Comparison of ENCODE assay signal across 8 cellular contexts in the genomic region with DNA sequence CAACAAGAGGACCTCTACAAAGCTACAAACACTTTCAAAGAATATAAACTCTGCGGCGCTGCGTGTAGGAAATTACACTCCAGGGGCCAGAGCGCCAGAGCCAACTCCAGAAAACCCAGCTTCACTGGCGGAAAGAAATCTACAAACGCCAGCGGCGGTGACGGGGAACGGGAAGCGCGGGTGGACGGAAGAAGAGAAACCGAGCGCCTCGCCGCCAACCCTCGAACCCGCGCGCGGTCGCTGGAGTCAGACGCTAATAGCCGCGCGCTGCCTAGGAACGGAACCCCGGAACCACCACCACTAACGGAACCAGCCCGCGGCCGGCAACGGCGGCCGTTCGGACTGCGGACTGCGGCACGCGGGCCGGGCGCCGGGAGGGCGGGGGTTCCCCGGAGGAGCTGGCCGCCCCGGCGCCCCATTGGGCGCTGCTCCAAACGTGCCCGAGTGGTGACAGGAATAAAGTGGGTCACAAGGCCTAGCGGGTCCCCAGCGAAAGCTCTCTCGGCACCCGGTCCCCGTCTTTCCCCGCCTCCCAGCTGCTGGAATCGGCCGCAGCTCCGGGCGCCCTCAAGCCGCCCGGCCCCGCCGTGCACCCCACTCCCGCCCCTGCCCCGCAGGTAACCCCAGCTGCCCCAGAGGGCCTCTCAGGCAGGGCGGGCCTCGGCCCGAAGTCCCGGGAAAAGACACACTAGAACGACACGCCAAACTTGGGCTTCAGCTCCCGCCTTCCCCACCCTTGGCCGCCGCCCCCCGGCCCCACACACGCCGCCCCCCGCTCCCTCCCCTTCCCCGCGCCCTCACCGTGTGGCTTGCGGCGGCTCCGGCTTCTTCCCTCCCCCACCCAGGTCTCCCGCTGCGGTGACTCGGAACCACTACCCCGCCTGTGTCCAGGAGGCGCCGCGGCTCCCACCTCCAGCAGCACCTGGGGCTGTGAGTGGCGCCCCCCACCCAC. TPM values are rescaled to one million over a fixed set of nuclear protein-coding genes. Genes with fewer than 3 reads are reported as not detected.
DNase-seq lines count a peak whose midpoint lies in the region; ATAC-seq and TF ChIP-seq lines count a peak whose summit lies in the region.

No MANE protein-coding gene starts in this region.

- no peak for TF ChIP-seq CTCF in GM12865 (IDR thresholded peaks at IDR 0.05; ENCODE audit: insufficient read depth, low read depth, low read length, missing control alignments)
- no peak for TF ChIP-seq CTCF in left ventricle myocardium inferior (IDR thresholded peaks at IDR 0.05; ENCODE audit: borderline replicate concordance)
- peak in 1 of 4 experiments; percentile 21 for TF ChIP-seq CTCF in prostate gland (IDR thresholded peaks at IDR 0.05)

- H3K36me3 Mint-ChIP-seq in T-cell = no peaks in the 10 kb centered on the region

- TF ChIP-seq POLR2A in prostate gland (IDR thresholded peaks at IDR 0.05) = peak; percentile 12

- intact Hi-C loops in left ventricle myocardium inferior (cut with micrococcal nuclease) (loop anchor here (10.0 kb wide), 1 partner anchor 201 kb away; the partner anchor contains the start of gene SRD5A3), prostate gland (cut with DNase I) (loop anchor here (2.0 to 10.0 kb wide), 3 partner anchors 139 to 309 kb away; partner anchors contain the start of genes EXOC1 and SRD5A3)

- H3K4me3 ChIP-seq in GM12865 (ENCODE audit: low read depth, low read length) (peak overlapping the region; percentile 63), left ventricle myocardium inferior (peak overlapping the region; percentile 99), prostate gland (peak overlapping the region; percentile 72 to 92), urinary bladder (ENCODE audit: low read depth, low read length) (peak overlapping the region; percentile 82)

- ATAC-seq in HG02642 (IDR thresholded peaks at IDR 0.05; ENCODE audit: poor library complexity, unreplicated experiment) (peak; percentile 50), T-cell (replicated peaks in 1 of 4) (peak; percentile 56 to 60 (median 58))

- DNase-seq in GM12865 (ENCODE audit: low read depth) (peak; percentile 87), NCI-H1417 treated with DMSO at 0.1 percent for 48 hours (lab: John Stamatoyannopoulos, UW) (peak; percentile 21), T-cell (peak; percentile 19 to 66 (median 49)), amniotic epithelial cell (ENCODE audit: low read depth) (peak; percentile 57), left ventricle myocardium inferior (peak; percentile 84), prostate gland (ENCODE audit: low spot score) (peak; percentile 59)

- under 1% methylated on average over 80 of the region's 95 CpGs for WGBS in prostate gland
- WGBS in urinary bladder = under 1% methylated on average over 95 of the region's 95 CpGs

- H3K4me1 Mint-ChIP-seq in T-cell = peaks cover 35 to 62% (median 46%) of the 10 kb centered on the region in 3 donors

- H3K4me1 ChIP-seq in left ventricle myocardium inferior (peaks cover 46% of the 10 kb centered on the region), prostate gland (replicated peaks) (peaks cover 3% of the 10 kb centered on the region), urinary bladder (ENCODE audit: insufficient read depth) (no peaks in the 10 kb centered on the region)

- H3K9me3 ChIP-seq in left ventricle myocardium inferior (replicated peaks) (no peaks in the 10 kb centered on the region), prostate gland (no peaks in the 10 kb centered on the region)

- no peaks in the 10 kb centered on the region for H3K27me3 Mint-ChIP-seq in T-cell

- H3K36me3 ChIP-seq in left ventricle myocardium inferior (no peaks in the 10 kb centered on the region), prostate gland (no peaks in the 10 kb centered on the region), urinary bladder (ENCODE audit: insufficient read depth) (no peaks in the 10 kb centered on the region)

- H3K27me3 ChIP-seq in left ventricle myocardium inferior (ENCODE audit: low read depth) = no peaks in the 10 kb centered on the region
- no peaks in the 10 kb centered on the region for H3K27me3 ChIP-seq in prostate gland (replicated peaks; ENCODE audit: insufficient read depth)

- no peaks in the 10 kb centered on the region for H3K9me3 Mint-ChIP-seq in T-cell

- H3K27ac ChIP-seq in left ventricle myocardium inferior (replicated peaks) (peak overlapping the region; percentile 99), prostate gland (peak overlapping the region; percentile 96 to 99), urinary bladder (ENCODE audit: low read depth) (peak overlapping the region; percentile 82)

- POLR2A ChIA-PET in T-cell (lab: Charles Lee) = interaction anchor here (0.6 to 1.0 kb wide), 7 partner anchors 11 to 200 kb away, joined by 3 to 22 read pairs (median 4); no protein-coding TSS in a partner anchor

- CTCF ChIA-PET in T-cell (lab: Charles Lee) = interaction anchor here (0.5 to 2.2 kb wide), 11 partner anchors 9 to 591 kb away, joined by 3 to 12 read pairs (median 4); partner anchors contain the start of genes CEP135 (in 1 of the 2), SRD5A3 (in 1 of the 2) and TMEM165 (in 1 of the 2)

- peak overlapping the region; percentile 92 to 93 for H3K27ac Mint-ChIP-seq in T-cell

- peak overlapping the region; percentile 91 to 95 (median 92) for H3K4me3 Mint-ChIP-seq in T-cell

RNA-seq across cellular contexts. Expression of gene CLOCK, which starts 0.8 kb away (rescaled TPM):
- total RNA-seq in T-cell (10 to 100 TPM in 4 of 5 donors, 1 to 10 TPM in 1; 9.5 to 16.0 (median 11.6) TPM), left ventricle myocardium inferior (34.2 TPM), prostate gland (10 to 100 TPM; 19.5 to 25.4 TPM), urinary bladder (40.9 TPM)
- polyA plus RNA-seq in urinary bladder = 11.9 TPM

RNA-seq across cellular contexts. Expression of gene PDCL2, which starts 46.1 kb away (rescaled TPM):
- total RNA-seq in T-cell (not detected), left ventricle myocardium inferior (not detected), prostate gland (not detected), urinary bladder (not detected)
- not detected for polyA plus RNA-seq in urinary bladder

Comparison
In these comparisons a context has a peak if more than half of its experiments do, and no peak if none do; other contexts are left out.
1. Peak in every context shown above with its lines: DNase-seq, ATAC-seq, H3K4me3 ChIP-seq and H3K27ac ChIP-seq.
2. DNase-seq: peak in every context shown above with its lines; median percentile 87 in GM12865; 84 in left ventricle myocardium inferior; 59 in prostate gland; 57 in amniotic epithelial cell; 49 in T-cell; 21 in NCI-H1417 treated with DMSO at 0.1 percent for 48 hours.